In genomic region chr17:49180303-49180702, GRCh38 we compare ENCODE assay signal across 8 cellular contexts. TPM values are rescaled to one million over a fixed set of nuclear protein-coding genes. Genes with fewer than 3 reads are reported as not detected.
DNase-seq lines count a peak whose midpoint lies in the region; ATAC-seq, FAIRE-seq and TF ChIP-seq lines count a peak whose summit lies in the region.

No MANE protein-coding gene starts in this region.

- intact Hi-C loops in MCF 10A (cut with micrococcal nuclease) = no loop called here

- no peaks in the 10 kb centered on the region for H3K9me2 ChIP-seq in MM.1S (replicated peaks; ENCODE audit: insufficient read depth, low read length)

- CTCF ChIA-PET in MCF 10A (lab: Yijun Ruan, JAX) = interaction anchor here (0.7 to 1.6 kb wide), 4 partner anchors 10 to 272 kb away, joined by 3 to 7 read pairs (median 5); partner anchors contain the start of gene UBE2Z

- H3K4me3 ChIP-seq in MM.1S (ENCODE audit: low read length) (no peak overlapping the region), keratinocyte (ENCODE audit: control insufficient read depth in 2 of 3, extremely low read depth in 1 of 3, insufficient read depth in 2 of 3, low read depth in 1 of 3, low read length in 3 of 3) (no peak overlapping the region)

- H3K27me3 Mint-ChIP-seq in MCF 10A (ENCODE audit: insufficient read depth, unreplicated experiment) = no peaks in the 10 kb centered on the region

- H2AFZ ChIP-seq in MM.1S (ENCODE audit: low read length) = no peak overlapping the region
- no peak overlapping the region for H2AFZ ChIP-seq in keratinocyte (ENCODE audit: control insufficient read depth, low read length)

- FAIRE-seq in keratinocyte (lab: Jason Lieb, UNC) = no peak

- H3K79me2 ChIP-seq in MM.1S (ENCODE audit: low read length) (no peaks in the 10 kb centered on the region), keratinocyte (ENCODE audit: control insufficient read depth, insufficient read depth, low read length) (no peaks in the 10 kb centered on the region)

- H3K27ac ChIP-seq in MM.1S (ENCODE audit: low read length) = no peak overlapping the region
- H3K27ac ChIP-seq in VCaP = no peak overlapping the region
- no peak overlapping the region for H3K27ac ChIP-seq in keratinocyte (ENCODE audit: control insufficient read depth, insufficient read depth, low read length)

- POLR2A ChIA-PET in MCF 10A (lab: Yijun Ruan, JAX) = interaction anchor here (1.1 to 2.0 kb wide), 2 partner anchors 10 to 12 kb away, joined by 3 to 8 read pairs; no protein-coding TSS in a partner anchor

- H3K4me1 ChIP-seq in MM.1S (ENCODE audit: low read length) = peaks cover 7% of the 10 kb centered on the region
- H3K4me1 ChIP-seq in keratinocyte (ENCODE audit: control insufficient read depth, extremely low read depth, insufficient read depth, low read length) = no peaks in the 10 kb centered on the region

- DNase-seq in GM03348 (ENCODE audit: low spot score) (peak; percentile 84), MM.1S (peak; percentile 27), MCF 10A (ENCODE audit: unreplicated experiment) (peak; percentile 68), keratinocyte (ENCODE audit: low read depth, low spot score) (no peak)
- peak; percentile 30 for DNase-seq in stimulated activated CD4-positive, alpha-beta T cell treated with anti-CD3 and anti-CD28 coated beads, Interleukin-2, amount 100 ng/mL, for 4 hours (ENCODE audit: low read depth)

- H3K9me3 ChIP-seq in MM.1S (replicated peaks; ENCODE audit: insufficient read depth, low read length) (no peaks in the 10 kb centered on the region), keratinocyte (ENCODE audit: control insufficient read depth, low read depth, low read length) (peaks cover 11% of the 10 kb centered on the region)

- H3K9ac ChIP-seq in MM.1S (ENCODE audit: low read length) (no peak overlapping the region), keratinocyte (ENCODE audit: control insufficient read depth, extremely low read depth, insufficient read depth, low read length) (no peak overlapping the region)

- TF ChIP-seq CTCF in MM.1S (IDR thresholded peaks at IDR 0.05; ENCODE audit: low read length) (peak; percentile 80), VCaP (conservative IDR thresholded peaks at IDR 0.05) (peak; percentile 74), MCF 10A (IDR thresholded peaks at IDR 0.05; ENCODE audit: unreplicated experiment) (peak; percentile 53), keratinocyte (optimal IDR thresholded peaks at IDR 0.05 in 1 of 3, IDR thresholded peaks at IDR 0.05 in 1 of 3, conservative IDR thresholded peaks at IDR 0.05 in 1 of 3; ENCODE audit: extremely low read depth in 1 of 3, insufficient read depth in 2 of 3, low read length in 3 of 3) (peak; percentile 67 to 80 (median 79))

- H3K9me3 Mint-ChIP-seq in MCF 10A (ENCODE audit: unreplicated experiment) = peaks cover 21% of the 10 kb centered on the region

- ATAC-seq in HG02981 (IDR thresholded peaks at IDR 0.05; ENCODE audit: unreplicated experiment) = no peak
- ATAC-seq in GM18505 (IDR thresholded peaks at IDR 0.05; ENCODE audit: unreplicated experiment) = no peak

- no TSS peak for BruUV-seq in MCF 10A (replicated peaks; lab: Mats Ljungman, UMichigan)

- no peaks in the 10 kb centered on the region for H3F3A ChIP-seq in MM.1S (ENCODE audit: insufficient read depth, low read length)

- H4K20me1 ChIP-seq in MM.1S (ENCODE audit: insufficient read depth, low read length) (no peaks in the 10 kb centered on the region), keratinocyte (ENCODE audit: control insufficient read depth, extremely low read depth, insufficient read depth, low read length) (no peaks in the 10 kb centered on the region)

- H3K4me2 ChIP-seq in MM.1S (ENCODE audit: low read depth, low read length) (no peak overlapping the region), keratinocyte (ENCODE audit: control insufficient read depth, extremely low read depth, insufficient read depth, low read depth, low read length) (no peak overlapping the region)

- H3K27ac Mint-ChIP-seq in MCF 10A (ENCODE audit: low read depth, unreplicated experiment) = no peak overlapping the region

- H3K4me1 Mint-ChIP-seq in MCF 10A (ENCODE audit: insufficient read depth, unreplicated experiment) = no peaks in the 10 kb centered on the region

- no peak for TF ChIP-seq POLR2A in GM18505 (IDR thresholded peaks at IDR 0.05; ENCODE audit: borderline replicate concordance, extremely low read depth, insufficient read depth, insufficient read length)

- H3K36me3 Mint-ChIP-seq in MCF 10A (ENCODE audit: insufficient read depth, unreplicated experiment) = no peaks in the 10 kb centered on the region

- dilution Hi-C loops in keratinocyte (cut with MboI; ENCODE audit: extremely low pct_ligation_motif_present, low sequenced_read_pairs) = no loop called here

- H3K9me1 ChIP-seq in keratinocyte (ENCODE audit: control insufficient read depth, extremely low read depth, insufficient read depth, low read length) = no peaks in the 10 kb centered on the region

- no peaks in the 10 kb centered on the region for H3K36me3 ChIP-seq in MM.1S (replicated peaks; ENCODE audit: insufficient read depth, low read length)
- no peaks in the 10 kb centered on the region for H3K36me3 ChIP-seq in keratinocyte (ENCODE audit: control insufficient read depth in 2 of 2, extremely low read depth in 1 of 2, insufficient read depth in 2 of 2, low read length in 2 of 2)

- H3K27me3 ChIP-seq in MM.1S (replicated peaks; ENCODE audit: insufficient read depth, low read length) (peaks cover 8% of the 10 kb centered on the region), keratinocyte (ENCODE audit: control insufficient read depth, extremely low read depth, insufficient read depth, low read length) (no peaks in the 10 kb centered on the region)

- no peak overlapping the region for H3K4me3 Mint-ChIP-seq in MCF 10A (ENCODE audit: unreplicated experiment)

RNA-seq across cellular contexts. Expression of gene GNGT2, which starts 30.1 kb away (rescaled TPM):
- not detected in 2 replicates for total RNA-seq in MCF 10A (2022)
- not detected in 3 replicates for polyA plus RNA-seq in keratinocyte
- polyA plus RNA-seq in keratinocyte (2011; ENCODE audit: low read depth) = not detected
- polyA plus RNA-seq in keratinocyte (2011; cell fraction: cytosol; rRNA removed) = not detected in 2 replicates
- polyA plus RNA-seq in keratinocyte (2011; cell fraction: nucleus; rRNA removed) = not detected in 2 replicates
- polyA plus RNA-seq in keratinocyte (2012; ENCODE audit: low replicate concordance) = not detected in 2 replicates
- polyA minus RNA-seq in keratinocyte = not detected in 3 replicates
- polyA minus RNA-seq in keratinocyte (2011; cell fraction: cytosol; rRNA and poly(A)+ RNA removed) = not detected
- not detected in 2 replicates for polyA minus RNA-seq in keratinocyte (2011; cell fraction: nucleus; rRNA and poly(A)+ RNA removed)

RNA-seq across cellular contexts. Expression of gene ABI3, which starts 30.2 kb away (rescaled TPM):
- total RNA-seq in MCF 10A (2022) = not detected in 2 replicates
- 0.03 TPM in 1 of 3 replicates, not detected in the others for polyA plus RNA-seq in keratinocyte
- polyA plus RNA-seq in keratinocyte (2011; ENCODE audit: low read depth) = not detected
- not detected in 2 replicates for polyA plus RNA-seq in keratinocyte (2011; cell fraction: cytosol; rRNA removed)
- polyA plus RNA-seq in keratinocyte (2011; cell fraction: nucleus; rRNA removed) = not detected in 2 replicates
- not detected in 2 replicates for polyA plus RNA-seq in keratinocyte (2012; ENCODE audit: low replicate concordance)
- polyA minus RNA-seq in keratinocyte = not detected in 3 replicates
- not detected for polyA minus RNA-seq in keratinocyte (2011; cell fraction: cytosol; rRNA and poly(A)+ RNA removed)
- polyA minus RNA-seq in keratinocyte (2011; cell fraction: nucleus; rRNA and poly(A)+ RNA removed) = not detected in 2 replicates

RNA-seq across cellular contexts. Expression of gene B4GALNT2, which starts 47.7 kb away (rescaled TPM):
- 0.05 TPM in 1 of 2 replicates, not detected in the other for total RNA-seq in MCF 10A (2022)
- polyA plus RNA-seq in keratinocyte = 0.01 to 0.32 TPM (median 0.08 TPM) in 3 replicates
- polyA plus RNA-seq in keratinocyte (2011; ENCODE audit: low read depth) = 0.34 TPM
- polyA plus RNA-seq in keratinocyte (2011; cell fraction: cytosol; rRNA removed) = 0.10 and 0.12 TPM in 2 replicates
- polyA plus RNA-seq in keratinocyte (2011; cell fraction: nucleus; rRNA removed) = 0.34 and 0.53 TPM in 2 replicates
- 0.06 and 0.17 TPM in 2 replicates for polyA plus RNA-seq in keratinocyte (2012; ENCODE audit: low replicate concordance)
- polyA minus RNA-seq in keratinocyte = 0.06 to 0.52 TPM (median 0.26 TPM) in 3 replicates
- not detected for polyA minus RNA-seq in keratinocyte (2011; cell fraction: cytosol; rRNA and poly(A)+ RNA removed)
- polyA minus RNA-seq in keratinocyte (2011; cell fraction: nucleus; rRNA and poly(A)+ RNA removed) = 0.11 and 0.16 TPM in 2 replicates

RNA-seq across cellular contexts. Expression of gene PHOSPHO1, which starts 50.3 kb away (rescaled TPM):
- not detected in 2 replicates for total RNA-seq in MCF 10A (2022)
- 0.04 to 0.13 TPM (median 0.07 TPM) in 3 replicates for polyA plus RNA-seq in keratinocyte
- polyA plus RNA-seq in keratinocyte (2011; ENCODE audit: low read depth) = not detected
- polyA plus RNA-seq in keratinocyte (2011; cell fraction: cytosol; rRNA removed) = 0.04 and 0.08 TPM in 2 replicates
- polyA plus RNA-seq in keratinocyte (2011; cell fraction: nucleus; rRNA removed) = 0.06 and 0.09 TPM in 2 replicates
- polyA plus RNA-seq in keratinocyte (2012; ENCODE audit: low replicate concordance) = 0.15 TPM in 1 of 2 replicates, not detected in the other
- polyA minus RNA-seq in keratinocyte = 0.13 TPM in 1 of 3 replicates, not detected in the others
- not detected for polyA minus RNA-seq in keratinocyte (2011; cell fraction: cytosol; rRNA and poly(A)+ RNA removed)
- polyA minus RNA-seq in keratinocyte (2011; cell fraction: nucleus; rRNA and poly(A)+ RNA removed) = not detected in 2 replicates
